ENCODE assay signal across 8 cellular contexts in the genomic region with DNA sequence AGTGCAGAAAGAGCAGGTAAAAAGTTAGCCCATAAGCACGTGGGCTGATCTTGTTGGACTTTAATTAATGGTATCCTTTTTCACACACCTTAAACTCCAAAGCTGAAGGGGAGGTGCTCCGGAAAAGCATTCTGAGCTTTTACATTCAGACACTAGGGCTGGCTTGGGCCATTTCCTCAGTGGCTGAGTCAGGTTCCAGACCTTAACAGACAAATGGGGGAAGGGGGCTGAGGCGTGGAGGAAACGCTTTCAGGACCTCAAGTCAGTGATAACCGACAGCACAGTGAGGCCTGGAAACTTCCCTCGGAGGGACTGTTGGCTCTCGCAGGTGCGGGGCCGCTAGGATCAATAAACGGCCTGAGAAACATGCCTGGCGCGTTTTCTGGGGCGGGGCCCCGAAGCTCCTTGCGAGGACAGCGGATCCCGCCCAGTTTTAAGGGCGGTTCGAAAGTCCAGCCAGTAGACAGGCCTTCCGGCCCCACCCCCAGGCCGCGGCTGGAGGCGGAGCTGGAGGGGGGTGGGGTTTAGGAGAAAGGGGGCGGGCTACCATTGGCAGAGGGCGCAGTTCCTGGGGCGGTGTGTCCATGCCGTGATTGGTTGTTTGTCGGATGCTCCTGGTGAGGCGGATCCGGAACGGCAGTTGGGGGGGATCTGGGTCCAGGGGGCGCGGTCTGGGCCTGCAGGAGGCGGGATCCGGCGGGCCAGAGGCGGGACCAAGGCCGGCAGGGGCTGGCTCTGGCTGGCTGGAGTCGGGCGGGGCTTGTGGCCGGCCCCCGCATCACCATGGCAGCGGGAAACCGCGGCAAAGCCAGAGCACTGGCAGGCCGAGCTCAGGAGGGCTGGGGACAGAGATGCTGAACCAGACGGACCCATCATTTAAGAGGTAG. TPM values are rescaled to one million over a fixed set of nuclear protein-coding genes. Genes with fewer than 3 reads are reported as not detected.
DNase-seq lines count a peak whose midpoint lies in the region; ATAC-seq and TF ChIP-seq lines count a peak whose summit lies in the region.

No MANE protein-coding gene starts in this region.

- no peaks in the 10 kb centered on the region for H3K9me3 Mint-ChIP-seq in chondrocyte (ENCODE audit: low read depth)

- peak; percentile 96 for ATAC-seq in HG03432 (IDR thresholded peaks at IDR 0.05; ENCODE audit: unreplicated experiment)

- H3K27me3 Mint-ChIP-seq in chondrocyte (ENCODE audit: low read depth): no peaks in the 10 kb centered on the region

- H3K27ac Mint-ChIP-seq in chondrocyte (ENCODE audit: unreplicated experiment): peak overlapping the region; percentile 95

- H3K4me3 ChIP-seq in kidney epithelial cell (ENCODE audit: low read depth, low read length): peak overlapping the region; percentile 34

- peak overlapping the region; percentile 74 for H3K4me3 Mint-ChIP-seq in chondrocyte (ENCODE audit: unreplicated experiment)

- H3K36me3 ChIP-seq in kidney epithelial cell (ENCODE audit: control insufficient read depth, insufficient read depth, low read length): no peaks in the 10 kb centered on the region

- H3K36me3 Mint-ChIP-seq in chondrocyte (ENCODE audit: low read depth): no peaks in the 10 kb centered on the region

- TF ChIP-seq CTCF in chondrocyte (IDR thresholded peaks at IDR 0.05): peak; percentile 35
- TF ChIP-seq CTCF in kidney epithelial cell (IDR thresholded peaks at IDR 0.05; ENCODE audit: insufficient read depth, low read length, poor library complexity, severe bottlenecking): no peak

- peaks cover 48% of the 10 kb centered on the region for H3K4me1 Mint-ChIP-seq in chondrocyte (ENCODE audit: low read depth)

- DNase-seq in Ammon's horn (ENCODE audit: low spot score): peak; percentile 99
- DNase-seq in NCI-H460 (ENCODE audit: extremely low read depth, low read depth): peak; percentile 90
- peak; percentile 90 for DNase-seq in activated CD4-positive, alpha-beta T cell treated with anti-CD3 and anti-CD28 coated beads for 1 hour
- DNase-seq in chondrocyte (ENCODE audit: low spot score): peak; percentile 98
- DNase-seq in kidney epithelial cell (ENCODE audit: low read depth): peak; percentile 85
- DNase-seq in stimulated activated CD4-positive, alpha-beta T cell treated with anti-CD3 and anti-CD28 coated beads, Interleukin-15, amount 100 ng/mL, for 24 hours: peak; percentile 96

- peak; percentile 75 for TF ChIP-seq POLR2A in GM19193 (IDR thresholded peaks at IDR 0.05; ENCODE audit: extremely low read depth, insufficient read depth, insufficient read length)

- H3K27me3 ChIP-seq in kidney epithelial cell (ENCODE audit: control insufficient read depth, insufficient read depth, low read length): no peaks in the 10 kb centered on the region

RNA-seq across cellular contexts. Expression of gene C11orf52, which starts 8.0 kb away (rescaled TPM):
- 0.25 TPM in 1 of 2 replicates, not detected in the other for total RNA-seq in NCI-H460 (2014; rRNA removed; shearing (Covaris generic))
- not detected in 2 replicates for polyA plus RNA-seq in NCI-H460 (2014; cell fraction: nucleus; rRNA removed)
- 0.67 to 2.0 TPM (median 0.72 TPM) in 3 replicates for total RNA-seq in chondrocyte
- 3.1 and 5.0 TPM in 2 replicates for total RNA-seq in kidney epithelial cell

RNA-seq across cellular contexts. Expression of gene DIXDC1, which starts 10.4 kb away (rescaled TPM):
- 6.3 and 7.4 TPM in 2 replicates for total RNA-seq in NCI-H460 (2014; rRNA removed; shearing (Covaris generic))
- polyA plus RNA-seq in NCI-H460 (2014; cell fraction: nucleus; rRNA removed): 5.5 and 7.5 TPM in 2 replicates
- total RNA-seq in chondrocyte: 28.0 to 41.9 TPM (median 29.6 TPM) in 3 replicates
- 13.2 and 14.4 TPM in 2 replicates for total RNA-seq in kidney epithelial cell

RNA-seq across cellular contexts. Expression of gene HSPB2, which starts 14.2 kb away (rescaled TPM):
- total RNA-seq in NCI-H460 (2014; rRNA removed; shearing (Covaris generic)): not detected in 2 replicates
- polyA plus RNA-seq in NCI-H460 (2014; cell fraction: nucleus; rRNA removed): not detected in 2 replicates
- total RNA-seq in chondrocyte: 1.0 to 2.9 TPM (median 2.4 TPM) in 3 replicates
- total RNA-seq in kidney epithelial cell: 0.21 and 0.62 TPM in 2 replicates

RNA-seq across cellular contexts. Expression of gene CRYAB, which starts 15.2 kb away (rescaled TPM):
- 10.4 and 12.4 TPM in 2 replicates for total RNA-seq in NCI-H460 (2014; rRNA removed; shearing (Covaris generic))
- polyA plus RNA-seq in NCI-H460 (2014; cell fraction: nucleus; rRNA removed): 1.8 and 2.7 TPM in 2 replicates
- total RNA-seq in chondrocyte: 770 to 1,975 TPM (median 1,937 TPM) in 3 replicates
- 23.9 and 43.5 TPM in 2 replicates for total RNA-seq in kidney epithelial cell

RNA-seq across cellular contexts. Expression of gene CFAP68, which starts 47.4 kb away (rescaled TPM):
- 32.0 and 38.6 TPM in 2 replicates for total RNA-seq in NCI-H460 (2014; rRNA removed; shearing (Covaris generic))
- polyA plus RNA-seq in NCI-H460 (2014; cell fraction: nucleus; rRNA removed): 2.4 and 5.7 TPM in 2 replicates
- total RNA-seq in chondrocyte (10.2 to 12.7 TPM (median 11.3 TPM) in 3 replicates), kidney epithelial cell (16.8 and 24.8 TPM in 2 replicates)

Comparison
In these comparisons a context has a peak if more than half of its experiments do, and no peak if none do; other contexts are left out.
1. Peak in every context shown above with its lines: DNase-seq, ATAC-seq and H3K4me3 ChIP-seq.